ENCODE assay signal across 11 cellular contexts in genomic region chr3:9898467-9899229, GRCh38. TPM values are rescaled to one million over a fixed set of nuclear protein-coding genes. Genes with fewer than 3 reads are reported as not detected.
DNase-seq lines count a peak whose midpoint lies in the region; ATAC-seq and TF ChIP-seq lines count a peak whose summit lies in the region.
"Had no signal": no experiment of that assay in that cellular context is flagged by ENCODE, and none has a peak within 500 bp of the region (broad histone marks: within the 10 kb centered on the region; RNA-seq: fewer than 3 reads in every experiment).

No MANE protein-coding gene starts in this region.

- 55 to 68% methylated on average over 8 of the region's 8 CpGs for WGBS in upper lobe of left lung, 2 donors

- ATAC-seq in left cardiac atrium, result peak; percentile 17 to 52
- peak; percentile 35 for ATAC-seq in left colon
- ATAC-seq in upper lobe of left lung (ENCODE audit: low FRiP score in 2 of 2), result peak; percentile 15 to 35
- no peak for ATAC-seq in GM21619 (IDR thresholded peaks at IDR 0.05; ENCODE audit: unreplicated experiment)

- H3K4me3 ChIP-seq in right atrium auricular region (no peak overlapping the region), upper lobe of left lung (no peak overlapping the region)

- TF ChIP-seq POLR2A in upper lobe of left lung (IDR thresholded peaks at IDR 0.05), result no peak

- DNase-seq in left cardiac atrium, result no peak
- DNase-seq in right atrium auricular region (ENCODE audit: low spot score), result no peak
- DNase-seq in left colon, result peak; percentile 59 to 75
- peak in 1 of 2 donors; percentile 33 for DNase-seq in upper lobe of left lung
- no peak for DNase-seq in nucleus accumbens (lab: John Stamatoyannopoulos, UW)
- DNase-seq: central memory CD4-positive, alpha-beta T cell; NCI-H1048; NK-92 treated with Interleukin-12 subunit alpha and Interleukin-12 subunit beta, amount 100 ng/mL, for 24 hours had no signal

- no peak overlapping the region for H3K27ac ChIP-seq in right atrium auricular region
- H3K27ac ChIP-seq in upper lobe of left lung, result peak overlapping the region; percentile 46 to 72 (median 70)

- H3K9me3 ChIP-seq in right atrium auricular region, result no peaks in the 10 kb centered on the region
- H3K9me3 ChIP-seq in upper lobe of left lung, result no peaks in the 10 kb centered on the region

- intact Hi-C loops in left cardiac atrium (cut with DNase I), result no loop called here
- intact Hi-C loops in left colon (cut with DNase I, micrococcal nuclease), result no loop called here

- TF ChIP-seq CTCF in right atrium auricular region (IDR thresholded peaks at IDR 0.05), result no peak
- TF ChIP-seq CTCF in upper lobe of left lung (IDR thresholded peaks at IDR 0.05), result no peak

- H3K27me3 ChIP-seq in right atrium auricular region, result no peaks in the 10 kb centered on the region
- no peaks in the 10 kb centered on the region for H3K27me3 ChIP-seq in upper lobe of left lung

- TF ChIP-seq EP300 in upper lobe of left lung (IDR thresholded peaks at IDR 0.05), result no peak

- peaks cover 0 to 14% of the 10 kb centered on the region in 2 donors for H3K4me1 ChIP-seq in right atrium auricular region
- peaks cover 10 to 29% (median 27%) of the 10 kb centered on the region in 4 donors for H3K4me1 ChIP-seq in upper lobe of left lung

- peaks cover 2% of the 10 kb centered on the region for H3K36me3 ChIP-seq in right atrium auricular region
- peaks cover 0 to 1% (median 0%) of the 10 kb centered on the region in 4 donors for H3K36me3 ChIP-seq in upper lobe of left lung

RNA-seq across cellular contexts. Expression of gene IL17RE, which starts 4.0 kb away (rescaled TPM):
- total RNA-seq in left cardiac atrium (1 to 10 TPM; 1.8 to 2.2 TPM), right atrium auricular region (1 to 10 TPM in 1 of 2 donors, under 1 TPM in 1; 0.89 to 2.6 TPM), left colon (10 to 100 TPM; 87.3 to 88.7 TPM), upper lobe of left lung (10 to 100 TPM; 16.1 to 44.8 (median 27.0) TPM)

RNA-seq across cellular contexts. Expression of gene JAGN1, which starts 8.2 kb away (rescaled TPM):
- total RNA-seq in left cardiac atrium, result 10 to 100 TPM; 20.7 to 25.6 TPM
- 10 to 100 TPM; 39.8 to 44.8 TPM for total RNA-seq in right atrium auricular region
- total RNA-seq in left colon, result 10 to 100 TPM; 40.9 to 41.7 TPM
- 10 to 100 TPM in 4 of 6 donors, 1 to 10 TPM in 2; 4.2 to 33.3 (median 24.2) TPM for total RNA-seq in upper lobe of left lung

RNA-seq across cellular contexts. Expression of gene IL17RC, which starts 18.2 kb away (rescaled TPM):
- total RNA-seq in left cardiac atrium (10 to 100 TPM; 33.2 to 34.6 TPM), right atrium auricular region (10 to 100 TPM; 32.5 to 49.1 TPM), left colon (10 to 100 TPM; 33.4 to 37.8 TPM), upper lobe of left lung (10 to 100 TPM; 26.3 to 83.8 (median 32.9) TPM)

RNA-seq across cellular contexts. Expression of gene CIDEC, which starts 18.6 kb away (rescaled TPM):
- total RNA-seq in left cardiac atrium (100 to 1,000 TPM in 1 of 2 donors, 10 to 100 TPM in 1; 63.3 to 127 TPM), right atrium auricular region (10 to 100 TPM in 1 of 2 donors, 1 to 10 TPM in 1; 1.3 to 17.1 TPM), left colon (10 to 100 TPM; 24.6 to 26.2 TPM), upper lobe of left lung (not detected)
- total RNA-seq: frontal cortex; T-helper 1 cell treated with Interleukin-12 subunit alpha and Interleukin-12 subunit beta and Interleukin-4 antibody, amounts not matched to agents 30 ng/mL and 1 ng/mL, for 36 hours had no signal

RNA-seq across cellular contexts. Expression of gene CRELD1, which starts 35.0 kb away (rescaled TPM):
- total RNA-seq in left cardiac atrium (10 to 100 TPM; 47.4 to 59.8 TPM), right atrium auricular region (10 to 100 TPM; 63.9 to 79.0 TPM), left colon (10 to 100 TPM; 18.8 to 23.8 TPM), upper lobe of left lung (10 to 100 TPM; 31.7 to 72.3 (median 44.0) TPM)

Comparison
In these comparisons a context has a peak if more than half of its experiments do, and no peak if none do; other contexts are left out.
1. DNase-seq: peak in left colon (2 of 2); none in left cardiac atrium (single experiment), right atrium auricular region (single experiment) and nucleus accumbens (0 of 56).
2. H3K27ac ChIP-seq: peak in upper lobe of left lung (4 of 4); none in right atrium auricular region (0 of 2).
3. RNA of gene IL17RE, which starts 4.0 kb away (total RNA-seq): 87.3 to 88.7 TPM in left colon and 16.1 to 44.8 TPM in upper lobe of left lung; 0.89 to 2.6 TPM in right atrium auricular region and 1.8 to 2.2 TPM in left cardiac atrium; every median in the first group is over 4 times any median in the second.